ENCODE assay signal across 8 cellular contexts in genomic region chr9:107500421-107501200, GRCh38. TPM values are rescaled to one million over a fixed set of nuclear protein-coding genes. Genes with fewer than 3 reads are reported as not detected.
A peak's percentile ranks its signal among the peaks of the same experiment; 100 is the strongest.
DNase-seq lines count a peak whose midpoint lies in the region; ATAC-seq and TF ChIP-seq lines count a peak whose summit lies in the region.
"Not testable (repeated sequence)": the region's sequence is repeated elsewhere in the genome, so short reads cannot be mapped to it uniquely, and the experiment has no call there.
"Had no signal": no experiment of that assay in that cellular context is flagged by ENCODE, and none has a peak within 500 bp of the region (broad histone marks: within the 10 kb centered on the region; RNA-seq: fewer than 3 reads in every experiment).

No MANE protein-coding gene starts in this region.

- H3K79me2 ChIP-seq in PC-3 (ENCODE audit: low read length); fibroblast of lung (ENCODE audit: control insufficient read depth, insufficient read depth, low read length): not testable (repeated sequence)

- not testable (repeated sequence) for H3K27me3 ChIP-seq in PC-3 (ENCODE audit: low read length); fibroblast of lung (ENCODE audit: control insufficient read depth, insufficient read depth, low read length)

- intact Hi-C loops in PC-3 (cut with micrococcal nuclease), result loop anchor here (5.0 kb wide), 1 partner anchor 252 kb away; no protein-coding TSS in a partner anchor
- intact Hi-C loops in cardiac septum (cut with DNase I), result not testable (repeated sequence)

- DNase-seq in Daoy (ENCODE audit: low read depth) (peak; percentile 15), HCEC 1CT (peak; percentile 65), PC-3 (peak; percentile 36), cardiac fibroblast (ENCODE audit: low read depth in 2 of 2) (peak; percentile 52 to 92), fibroblast of lung (ENCODE audit: low read depth in 2 of 2) (peak; percentile 12 to 78), cardiac septum (ENCODE audit: low spot score) (peak; percentile 4), nephron progenitor cell (peak; percentile 6)

- H3K36me3 Mint-ChIP-seq in nephron progenitor cell (ENCODE audit: low read depth), result not testable (repeated sequence)

- not testable (repeated sequence) for H4K20me1 ChIP-seq in PC-3 (ENCODE audit: low read length); fibroblast of lung (ENCODE audit: control insufficient read depth, extremely low read depth, insufficient read depth, low read length)

- not testable (repeated sequence) for H3K9me3 Mint-ChIP-seq in nephron progenitor cell

- not testable (repeated sequence) for TF ChIP-seq CTCF in PC-3 (conservative IDR thresholded peaks at IDR 0.05; ENCODE audit: low read depth, low read length); cardiac fibroblast (IDR thresholded peaks at IDR 0.05; ENCODE audit: low read depth, low read length); fibroblast of lung (conservative IDR thresholded peaks at IDR 0.05 in 1 of 2, IDR thresholded peaks at IDR 0.05 in 1 of 2; ENCODE audit: low read depth in 1 of 2, low read length in 2 of 2); nephron progenitor cell (IDR thresholded peaks at IDR 0.05)

- peak overlapping the region; percentile 57 for H3K27ac Mint-ChIP-seq in nephron progenitor cell

- not testable (repeated sequence) for H3K4me1 Mint-ChIP-seq in nephron progenitor cell

- POLR2A ChIA-PET in PC-3 (lab: Charles Lee; ENCODE audit: unreplicated experiment), result not testable (repeated sequence)

- not testable (repeated sequence) for H3K4me3 ChIP-seq in PC-3 (ENCODE audit: low read length); cardiac fibroblast (replicated peaks in 1 of 2; ENCODE audit: low read depth in 2 of 2, low read length in 2 of 2); fibroblast of lung (replicated peaks in 1 of 4; ENCODE audit: control extremely low read depth in 1 of 4, insufficient read depth in 1 of 4, low read depth in 3 of 4, low read length in 4 of 4)

- H3K36me3 ChIP-seq in PC-3 (ENCODE audit: low read depth, low read length); fibroblast of lung (ENCODE audit: control insufficient read depth, insufficient read depth, low read length): not testable (repeated sequence)

- not testable (repeated sequence) for H3K4me2 ChIP-seq in PC-3 (ENCODE audit: low read length); fibroblast of lung (ENCODE audit: extremely low read depth, insufficient read depth, low read length)

- H3K4me3 Mint-ChIP-seq in nephron progenitor cell, result not testable (repeated sequence)

- peaks cover 23% of the 10 kb centered on the region for H3K4me1 ChIP-seq in PC-3 (ENCODE audit: insufficient read depth, low read length)
- peaks cover 10% of the 10 kb centered on the region for H3K4me1 ChIP-seq in fibroblast of lung (ENCODE audit: control insufficient read depth, extremely low read depth, insufficient read depth, low read length)

- H3K27ac ChIP-seq in PC-3 (ENCODE audit: low read length); fibroblast of lung (ENCODE audit: insufficient read depth, low read length): not testable (repeated sequence)

- CTCF ChIA-PET in PC-3 (lab: Charles Lee), result not testable (repeated sequence)

- H3K27me3 Mint-ChIP-seq in nephron progenitor cell (ENCODE audit: low read depth, poor library complexity), result peaks cover 13% of the 10 kb centered on the region

- not testable (repeated sequence) for H2AFZ ChIP-seq in PC-3 (ENCODE audit: low read length); fibroblast of lung (ENCODE audit: low read length)

- not testable (repeated sequence) for H3K9me3 ChIP-seq in PC-3 (ENCODE audit: low read length); fibroblast of lung (ENCODE audit: control insufficient read depth, insufficient read depth, low read depth, low read length)

- BruUV-seq in PC-3 (replicated peaks; lab: Mats Ljungman, UMichigan), result not testable (repeated sequence)

- H3K9ac ChIP-seq in PC-3 (ENCODE audit: low read length); fibroblast of lung (ENCODE audit: insufficient read depth, low read length): not testable (repeated sequence)

- H3K9me2 ChIP-seq in PC-3 (replicated peaks; ENCODE audit: low read length), result not testable (repeated sequence)

- ATAC-seq in PC-3, result peak; percentile 44; the same call in 1 of the 2 replicates

- not testable (repeated sequence) for H3F3A ChIP-seq in PC-3 (ENCODE audit: low read length, unreplicated experiment)

RNA-seq across cellular contexts. Expression of gene KLF4, which starts 11.0 kb away (rescaled TPM):
- 5.7 and 6.5 TPM in 2 replicates for total RNA-seq in Daoy (2014; rRNA removed; shearing (Covaris generic))
- total RNA-seq in PC-3 (2014; rRNA removed), result 38.8 and 55.1 TPM in 2 replicates
- total RNA-seq in fibroblast of lung, result 22.9 and 32.7 TPM in 2 replicates
- polyA plus RNA-seq in fibroblast of lung, result 10.3 and 28.0 TPM in 2 replicates
- polyA plus RNA-seq in fibroblast of lung (2012), result 14.2 and 38.4 TPM in 2 replicates
- polyA minus RNA-seq in fibroblast of lung (ENCODE audit: low replicate concordance), result 5.0 and 10.7 TPM in 2 replicates
- total RNA-seq in cardiac septum, result 19.8 TPM
- polyA plus RNA-seq: CD4-positive, alpha-beta memory T cell had no signal

Comparison
In these comparisons a context has a peak if more than half of its experiments do, and no peak if none do; other contexts are left out.
1. DNase-seq: peak in every context shown above with its lines; median percentile 72 in cardiac fibroblast; 65 in HCEC 1CT; 45 in fibroblast of lung; 36 in PC-3; 15 in Daoy; 6 in nephron progenitor cell; 4 in cardiac septum.